8 cellular contexts compared by ENCODE assay signal in genomic region chr11:111926505-111927391, GRCh38. TPM values are rescaled to one million over a fixed set of nuclear protein-coding genes. Genes with fewer than 3 reads are reported as not detected.
DNase-seq lines count a peak whose midpoint lies in the region; ATAC-seq and TF ChIP-seq lines count a peak whose summit lies in the region.

No MANE protein-coding gene starts in this region.

- ATAC-seq in GM19397 (IDR thresholded peaks at IDR 0.05; ENCODE audit: unreplicated experiment) = peak; percentile 91
- ATAC-seq in HG03565 (IDR thresholded peaks at IDR 0.05; ENCODE audit: unreplicated experiment) = peak; percentile 84

- H3K4me3 ChIP-seq in liver (ENCODE audit: low read depth in 1 of 3, low read length in 3 of 3) = peak overlapping the region in 2 of 3 donors; percentile 27 to 44

- DNase-seq in CD1c-positive myeloid dendritic cell (ENCODE audit: extremely low spot score) = peak; percentile 97
- peak; percentile 91 for DNase-seq in NCI-H748 treated with DMSO at 0.1 percent for 48 hours (lab: John Stamatoyannopoulos, UW)
- peak; percentile 90 for DNase-seq in activated CD4-positive, alpha-beta T cell treated with anti-CD3 and anti-CD28 coated beads, Interleukin-2, amount 50 U/mL, for 4 hours
- DNase-seq in dermis microvascular lymphatic vessel endothelial cell (ENCODE audit: low read depth in 2 of 2) = peak; percentile 86 to 98
- DNase-seq in stimulated activated CD4-positive, alpha-beta T cell treated with anti-CD3 and anti-CD28 coated beads, Interleukin-4, amount 100 ng/mL, for 1 hour = peak; percentile 91

- WGBS in liver = under 1% methylated on average over 47 of the region's 47 CpGs

- H3K27ac ChIP-seq in liver (ENCODE audit: low read depth in 1 of 2, low read length in 2 of 2) = peak overlapping the region; percentile 82 to 84

- H3K4me1 ChIP-seq in liver (ENCODE audit: control insufficient read depth in 4 of 4, insufficient read depth in 4 of 4, low read length in 3 of 4) = peaks cover 0 to 43% (median 36%) of the 10 kb centered on the region in 4 donors

- peak; percentile 12 to 53 for TF ChIP-seq RAD21 in liver (IDR thresholded peaks at IDR 0.05)

- H3K27me3 ChIP-seq in liver (ENCODE audit: control insufficient read depth in 4 of 4, insufficient read depth in 4 of 4, low read length in 3 of 4) = no peaks in the 10 kb centered on the region

- no peaks in the 10 kb centered on the region for H3K9me3 ChIP-seq in liver (ENCODE audit: control insufficient read depth in 4 of 4, low read length in 3 of 4)

- H3K9ac ChIP-seq in liver (ENCODE audit: low read depth in 1 of 2, low read length in 2 of 2) = peak overlapping the region; percentile 8 to 76

- TF ChIP-seq CTCF in liver (IDR thresholded peaks at IDR 0.05; ENCODE audit: low read depth, low read length, missing input control) = no peak

- H3K36me3 ChIP-seq in liver (ENCODE audit: control insufficient read depth in 4 of 4, insufficient read depth in 3 of 4, low read depth in 1 of 4, low read length in 3 of 4) = no peaks in the 10 kb centered on the region

TF ChIP-seq in liver, 16 proteins besides CTCF, POLR2A, EP300 and RAD21:
- peak; percentile 86 for TF ChIP-seq REST (IDR thresholded peaks at IDR 0.05)
- TF ChIP-seq ATF3 (IDR thresholded peaks at IDR 0.05) = no peak
- TF ChIP-seq ZBTB33 (IDR thresholded peaks at IDR 0.05) = peak; percentile 44
- TF ChIP-seq GABPA (IDR thresholded peaks at IDR 0.05 in 1 of 2, conservative IDR thresholded peaks at IDR 0.05 in 1 of 2) = peak; percentile 46 to 86
- no peak for TF ChIP-seq NR2F2 (IDR thresholded peaks at IDR 0.05)
- peak; percentile 38 for TF ChIP-seq YY1 (IDR thresholded peaks at IDR 0.05)
- no peak for TF ChIP-seq FOXA2 (IDR thresholded peaks at IDR 0.05)
- no peak for TF ChIP-seq TAF1 (conservative IDR thresholded peaks at IDR 0.05)
- peak; percentile 64 to 69 for TF ChIP-seq RXRA (IDR thresholded peaks at IDR 0.05)
- peak; percentile 63 for TF ChIP-seq JUND (IDR thresholded peaks at IDR 0.05)
- TF ChIP-seq MAX (IDR thresholded peaks at IDR 0.05) = peak; percentile 11
- TF ChIP-seq HNF4G (IDR thresholded peaks at IDR 0.05) = peak; percentile 78
- no peak for TF ChIP-seq FOXA1 (IDR thresholded peaks at IDR 0.05)
- peak; percentile 93 for TF ChIP-seq SP1 (IDR thresholded peaks at IDR 0.05)
- TF ChIP-seq HNF4A (conservative IDR thresholded peaks at IDR 0.05) = peak; percentile 85 to 90
- TF ChIP-seq EGR1 (IDR thresholded peaks at IDR 0.05; ENCODE audit: low read depth in 2 of 2) = peak; percentile 43 to 56

RNA-seq across cellular contexts. Expression of gene C11orf52, which starts 8.0 kb away (rescaled TPM):
- 0.13 and 0.39 TPM in 2 replicates for total RNA-seq in dermis microvascular lymphatic vessel endothelial cell
- total RNA-seq in liver = 1 to 10 TPM; 4.2 to 5.1 TPM
- polyA plus RNA-seq in liver = 10 to 100 TPM in 1 of 2 donors, 1 to 10 TPM in 1; 9.6 to 10.9 TPM

RNA-seq across cellular contexts. Expression of gene DIXDC1, which starts 10.4 kb away (rescaled TPM):
- total RNA-seq in dermis microvascular lymphatic vessel endothelial cell (5.7 and 5.9 TPM in 2 replicates), liver (10 to 100 TPM in 1 of 2 donors, 1 to 10 TPM in 1; 7.3 to 12.5 TPM)
- polyA plus RNA-seq in liver = 1 to 10 TPM; 2.8 to 4.1 TPM

RNA-seq across cellular contexts. Expression of gene HSPB2, which starts 14.2 kb away (rescaled TPM):
- total RNA-seq in dermis microvascular lymphatic vessel endothelial cell = not detected in 2 replicates
- total RNA-seq in liver = under 1 TPM in 1 of 2 donors, not detected in 1; 0.14 TPM
- polyA plus RNA-seq in liver = under 1 TPM; 0.61 to 0.85 TPM

RNA-seq across cellular contexts. Expression of gene CRYAB, which starts 15.2 kb away (rescaled TPM):
- total RNA-seq in dermis microvascular lymphatic vessel endothelial cell = 0.13 TPM in 2 replicates
- 1 to 10 TPM in 1 of 2 donors, under 1 TPM in 1; 0.33 to 2.6 TPM for total RNA-seq in liver
- polyA plus RNA-seq in liver = 1 to 10 TPM; 4.7 to 8.6 TPM

RNA-seq across cellular contexts. Expression of gene CFAP68, which starts 47.4 kb away (rescaled TPM):
- total RNA-seq in dermis microvascular lymphatic vessel endothelial cell (4.1 and 5.1 TPM in 2 replicates), liver (1 to 10 TPM; 6.2 to 8.2 TPM)
- 10 to 100 TPM; 19.3 to 27.8 TPM for polyA plus RNA-seq in liver

Comparison
In these comparisons a context has a peak if more than half of its experiments do, and no peak if none do; other contexts are left out.
1. Peak in every context shown above with its lines: DNase-seq, ATAC-seq, H3K4me3 ChIP-seq and H3K27ac ChIP-seq.